7 cellular contexts compared by ENCODE assay signal in the genomic region with DNA sequence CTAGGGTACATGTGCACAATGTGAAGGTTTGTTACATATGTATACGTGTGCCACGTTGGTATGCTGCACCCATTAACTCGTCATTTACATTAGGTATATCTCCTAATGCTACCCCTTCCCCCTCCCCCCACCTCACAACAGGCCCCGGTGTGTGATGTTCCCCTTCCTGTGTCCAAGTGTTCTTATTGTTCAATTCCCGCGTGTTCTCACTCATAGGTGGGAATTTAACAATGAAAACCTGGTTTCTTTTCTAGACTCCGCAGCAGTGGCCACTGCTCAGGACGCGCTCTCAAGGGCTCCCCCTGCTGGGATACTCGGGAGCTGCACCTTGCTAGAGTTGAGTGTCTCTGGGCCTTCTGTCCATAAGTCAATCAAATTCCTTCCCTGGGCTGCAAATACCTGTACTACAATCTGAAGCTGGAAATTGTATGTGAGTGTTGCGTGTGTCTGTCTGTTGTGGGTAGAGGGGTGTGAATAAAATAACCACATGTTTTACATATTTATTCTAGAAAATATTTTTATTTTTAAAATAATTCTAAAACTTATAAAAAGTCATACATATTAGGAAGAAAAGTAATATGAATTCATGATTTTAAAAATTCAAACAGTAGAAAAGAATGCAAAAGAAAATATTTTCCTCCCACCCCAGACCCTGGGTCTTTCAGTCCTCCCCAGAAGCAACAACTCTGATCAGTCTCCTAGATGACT. TPM values are rescaled to one million over a fixed set of nuclear protein-coding genes. Genes with fewer than 3 reads are reported as not detected.
DNase-seq lines count a peak whose midpoint lies in the region; TF ChIP-seq lines count a peak whose summit lies in the region.

No MANE protein-coding gene starts in this region.

- H4K20me1 ChIP-seq in MM.1S (ENCODE audit: insufficient read depth, low read length), result no peaks in the 10 kb centered on the region

- no peaks in the 10 kb centered on the region for H3K9me2 ChIP-seq in MM.1S (replicated peaks; ENCODE audit: insufficient read depth, low read length)

- H3K4me3 ChIP-seq in MM.1S (ENCODE audit: low read length) (peak overlapping the region; percentile 51), SJCRH30 (peak overlapping the region; percentile 35), testis (peak overlapping the region; percentile 24 to 31)

- H3F3A ChIP-seq in MM.1S (ENCODE audit: insufficient read depth, low read length), result no peaks in the 10 kb centered on the region

- peak overlapping the region; percentile 60 for H3K27ac Mint-ChIP-seq in osteocyte (ENCODE audit: unreplicated experiment)

- H3K4me3 Mint-ChIP-seq in osteocyte (ENCODE audit: unreplicated experiment), result peak overlapping the region; percentile 72

- no peak overlapping the region for H3K9ac ChIP-seq in MM.1S (ENCODE audit: low read length)

- TF ChIP-seq CTCF in GM13977 (IDR thresholded peaks at IDR 0.05; ENCODE audit: extremely low read depth, insufficient read depth, missing control alignments) (peak; percentile 89), MM.1S (IDR thresholded peaks at IDR 0.05; ENCODE audit: low read length) (peak; percentile 86), osteocyte (IDR thresholded peaks at IDR 0.05) (peak; percentile 93), testis (IDR thresholded peaks at IDR 0.05) (peak; percentile 74 to 96 (median 84))

- H3K4me2 ChIP-seq in MM.1S (ENCODE audit: low read depth, low read length), result peak overlapping the region; percentile 43; the same call in 1 of the 2 replicates

- no peaks in the 10 kb centered on the region for H3K9me3 ChIP-seq in MM.1S (replicated peaks; ENCODE audit: insufficient read depth, low read length)
- H3K9me3 ChIP-seq in SJCRH30 (replicated peaks), result no peaks in the 10 kb centered on the region
- H3K9me3 ChIP-seq in testis, result no peaks in the 10 kb centered on the region

- H3K36me3 ChIP-seq in MM.1S (replicated peaks; ENCODE audit: insufficient read depth, low read length) (no peaks in the 10 kb centered on the region), SJCRH30 (no peaks in the 10 kb centered on the region), testis (ENCODE audit: low read depth, missing control alignments) (no peaks in the 10 kb centered on the region)

- in situ Hi-C loops in GM13977 (cut with MboI; ENCODE audit: low pct_unique_long_range_greater_than_20kb, low sequenced_read_pairs, unreplicated experiment), result loop anchor here (10.0 kb wide), 2 partner anchors 62 to 142 kb away; no protein-coding TSS in a partner anchor

- H3K4me1 ChIP-seq in MM.1S (ENCODE audit: low read length), result no peaks in the 10 kb centered on the region
- peaks cover 4% of the 10 kb centered on the region; the same call in 1 of the 2 replicates for H3K4me1 ChIP-seq in SJCRH30
- no peaks in the 10 kb centered on the region for H3K4me1 ChIP-seq in testis

- H3K79me2 ChIP-seq in MM.1S (ENCODE audit: low read length), result no peaks in the 10 kb centered on the region

- intact Hi-C loops in testis (cut with DNase I; ENCODE audit: low total_unique reads), result no loop called here

- peak; percentile 80 for DNase-seq in GM13977 (ENCODE audit: low spot score)
- peak; percentile 86 for DNase-seq in MM.1S
- DNase-seq in SJCRH30, result peak; percentile 85 to 95
- peak; percentile 90 to 97 (median 92) for DNase-seq in activated naive CD4-positive, alpha-beta T cell (lab: John Stamatoyannopoulos, UW)
- DNase-seq in globus pallidus (ENCODE audit: low spot score), result peak; percentile 56
- DNase-seq in osteocyte (ENCODE audit: extremely low spot score, unreplicated experiment), result peak; percentile 96
- peak; percentile 93 for DNase-seq in testis

- H3K27me3 ChIP-seq in MM.1S (replicated peaks; ENCODE audit: insufficient read depth, low read length) (no peaks in the 10 kb centered on the region), SJCRH30 (no peaks in the 10 kb centered on the region), testis (no peaks in the 10 kb centered on the region)

- no peak for TF ChIP-seq POLR2A in testis (IDR thresholded peaks at IDR 0.05)

- H3K36me3 Mint-ChIP-seq in osteocyte (ENCODE audit: unreplicated experiment), result no peaks in the 10 kb centered on the region

- WGBS in testis, 2 donors, result 4% methylated on average over 11 of the region's 11 CpGs

- H3K4me1 Mint-ChIP-seq in osteocyte (ENCODE audit: unreplicated experiment), result peaks cover 16% of the 10 kb centered on the region

- peak overlapping the region; percentile 67; the same call in 1 of the 2 replicates for H2AFZ ChIP-seq in MM.1S (ENCODE audit: low read length)

- H3K9me3 Mint-ChIP-seq in osteocyte (ENCODE audit: unreplicated experiment), result no peaks in the 10 kb centered on the region

- no peak overlapping the region for H3K27ac ChIP-seq in MM.1S (ENCODE audit: low read length)
- H3K27ac ChIP-seq in SJCRH30, result no peak overlapping the region
- H3K27ac ChIP-seq in testis, result no peak overlapping the region

- no peaks in the 10 kb centered on the region for H3K27me3 Mint-ChIP-seq in osteocyte (ENCODE audit: unreplicated experiment)

RNA-seq across cellular contexts. Expression of a gene that starts 8.2 kb away (rescaled TPM):
- total RNA-seq in SJCRH30 (2014; rRNA removed; shearing (Covaris generic)), result 37.3 and 39.9 TPM in 2 replicates
- total RNA-seq in osteocyte, result 57.1 and 58.5 TPM in 2 replicates
- total RNA-seq in testis, result 10 to 100 TPM; 41.2 to 54.5 TPM
- polyA plus RNA-seq in testis (ENCODE audit: insufficient read depth, low read depth, low replicate concordance), result 68.6 TPM

RNA-seq across cellular contexts. Expression of a gene that starts 9.2 kb away (rescaled TPM):
- total RNA-seq in SJCRH30 (2014; rRNA removed; shearing (Covaris generic)), result not detected in 2 replicates
- total RNA-seq in osteocyte (4.7 and 6.3 TPM in 2 replicates), testis (1 to 10 TPM in 1 of 2 donors, under 1 TPM in 1; 0.94 to 1.1 TPM)
- polyA plus RNA-seq in testis (ENCODE audit: insufficient read depth, low read depth, low replicate concordance), result 0.84 TPM

RNA-seq across cellular contexts. Expression of a gene that starts 35.5 kb away (rescaled TPM):
- total RNA-seq in SJCRH30 (2014; rRNA removed; shearing (Covaris generic)), result 53.8 and 54.1 TPM in 2 replicates
- 41.1 and 42.2 TPM in 2 replicates for total RNA-seq in osteocyte
- total RNA-seq in testis, result 10 to 100 TPM; 48.9 to 52.8 TPM
- 55.8 TPM for polyA plus RNA-seq in testis (ENCODE audit: insufficient read depth, low read depth, low replicate concordance)
